ENCODE assay signal across 11 cellular contexts in genomic region chr11:2302844-2303626, GRCh38. TPM values are rescaled to one million over a fixed set of nuclear protein-coding genes. Genes with fewer than 3 reads are reported as not detected.
DNase-seq lines count a peak whose midpoint lies in the region; ATAC-seq and TF ChIP-seq lines count a peak whose summit lies in the region.
"Had no signal": no experiment of that assay in that cellular context is flagged by ENCODE, and none has a peak within 500 bp of the region (broad histone marks: within the 10 kb centered on the region; RNA-seq: fewer than 3 reads in every experiment).

No MANE protein-coding gene starts in this region.

- TF ChIP-seq CTCF in colonic mucosa (IDR thresholded peaks at IDR 0.05) (no peak), upper lobe of left lung (IDR thresholded peaks at IDR 0.05) (no peak), PC-9 (conservative IDR thresholded peaks at IDR 0.05) (no peak)

- no peak overlapping the region for H3K27ac ChIP-seq in colonic mucosa
- H3K27ac ChIP-seq in upper lobe of left lung = peak overlapping the region; percentile 69 to 93 (median 85)
- H3K27ac ChIP-seq in PC-9 = no peak overlapping the region

- intact Hi-C loops in colonic mucosa (cut with DNase I) (no loop called here), PC-9 (cut with micrococcal nuclease; ENCODE audit: unreplicated experiment) (no loop called here)

- H3K9me3 ChIP-seq in colonic mucosa (no peaks in the 10 kb centered on the region), mononuclear cell (ENCODE audit: low read depth, low read length) (no peaks in the 10 kb centered on the region), upper lobe of left lung (no peaks in the 10 kb centered on the region), PC-9 (ENCODE audit: insufficient read depth, low read depth) (no peaks in the 10 kb centered on the region)

- no peak for DNase-seq in activated T-cell treated with anti-CD3 and anti-CD28 coated beads, Interleukin-2, amount 50 U/mL, for 4 hours
- DNase-seq in activated T-cell treated with anti-CD3 and anti-CD28 coated beads for 4 hours (no peak), colonic mucosa (peak; percentile 16), upper lobe of left lung (peak; percentile 53 to 82), PC-9 (no peak), DMS53 (lab: John Stamatoyannopoulos, UW) (no peak)
- DNase-seq: NCI-H1694; SHP77; stimulated activated CD4-positive, alpha-beta T cell treated with anti-CD3 and anti-CD28 coated beads, Interleukin-12 subunit alpha, Interleukin-12 subunit beta, amount 100 ng/mL, for 4 hours had no signal

- H3K4me1 ChIP-seq in colonic mucosa (peaks cover 3% of the 10 kb centered on the region), mononuclear cell (ENCODE audit: insufficient read depth, low read length) (peaks cover 77% of the 10 kb centered on the region), upper lobe of left lung (peaks cover 47 to 78% (median 55%) of the 10 kb centered on the region in 4 donors), PC-9 (replicated peaks; ENCODE audit: insufficient read depth) (no peaks in the 10 kb centered on the region)

- H3K9me2 ChIP-seq in PC-9 (ENCODE audit: insufficient read depth) = no peaks in the 10 kb centered on the region

- CTCF ChIA-PET in PC-9 (lab: Charles Lee) = no interaction called here

- TF ChIP-seq EP300 in upper lobe of left lung (IDR thresholded peaks at IDR 0.05) = no peak

- POLR2A ChIA-PET in PC-9 (lab: Charles Lee; ENCODE audit: unreplicated experiment) = interaction anchor here (0.7 kb wide), 1 partner anchor 8 kb away, joined by 3 read pairs; no protein-coding TSS in a partner anchor

- no peak overlapping the region for H2AFZ ChIP-seq in PC-9

- H3K4me3 ChIP-seq in colonic mucosa = no peak overlapping the region
- peak overlapping the region; percentile 62 for H3K4me3 ChIP-seq in mononuclear cell (ENCODE audit: low read length)
- H3K4me3 ChIP-seq in upper lobe of left lung = peak overlapping the region in 3 of 4 donors; percentile 23 to 42 (median 31)
- no peak overlapping the region for H3K4me3 ChIP-seq in PC-9

- H3F3A ChIP-seq in PC-9 (ENCODE audit: insufficient read depth, low read depth) = no peaks in the 10 kb centered on the region

- H3K4me1 Mint-ChIP-seq in activated T-cell treated with anti-CD3 and anti-CD28 coated beads, Interleukin-2, amount 50 U/mL, for 4 hours (ENCODE audit: low read depth) = peaks cover 65% of the 10 kb centered on the region

- no peak overlapping the region for H3K4me2 ChIP-seq in PC-9

- no peaks in the 10 kb centered on the region for H3K27me3 Mint-ChIP-seq in activated T-cell treated with anti-CD3 and anti-CD28 coated beads, Interleukin-2, amount 50 U/mL, for 4 hours (ENCODE audit: low read depth)

- H3K36me3 Mint-ChIP-seq in activated T-cell treated with anti-CD3 and anti-CD28 coated beads, Interleukin-2, amount 50 U/mL, for 4 hours (ENCODE audit: insufficient read depth) = no peaks in the 10 kb centered on the region

- peak; percentile 6 to 16 for ATAC-seq in activated T-cell treated with anti-CD3 and anti-CD28 coated beads, Interleukin-2, amount 50 U/mL, for 4 hours
- ATAC-seq in upper lobe of left lung (ENCODE audit: low FRiP score in 2 of 2) (peak; percentile 13 to 19), GM18868 (IDR thresholded peaks at IDR 0.05; ENCODE audit: unreplicated experiment) (no peak)

- H3K9ac ChIP-seq in colonic mucosa (ENCODE audit: low read depth in 2 of 2, low read length in 2 of 2) = peak overlapping the region in 1 of 2 donors; percentile 50

- TF ChIP-seq POLR2A in upper lobe of left lung (IDR thresholded peaks at IDR 0.05) = no peak

- H4K20me1 ChIP-seq in PC-9 (ENCODE audit: insufficient read depth) = no peaks in the 10 kb centered on the region

- WGBS in upper lobe of left lung, 2 donors = 30 to 33% methylated on average over 3 to 12 of the region's 19 CpGs

- H3K4me3 Mint-ChIP-seq in activated T-cell treated with anti-CD3 and anti-CD28 coated beads, Interleukin-2, amount 50 U/mL, for 4 hours = peak overlapping the region; percentile 87

- BruUV-seq in PC-9 (replicated peaks; lab: Mats Ljungman, UMichigan) = no TSS peak

- no peaks in the 10 kb centered on the region for H3K9me3 Mint-ChIP-seq in activated T-cell treated with anti-CD3 and anti-CD28 coated beads, Interleukin-2, amount 50 U/mL, for 4 hours

- H3K79me2 ChIP-seq in PC-9 (ENCODE audit: low read depth) = no peaks in the 10 kb centered on the region

- no peaks in the 10 kb centered on the region for H3K27me3 ChIP-seq in colonic mucosa
- no peaks in the 10 kb centered on the region for H3K27me3 ChIP-seq in mononuclear cell (ENCODE audit: insufficient read depth, low read length)
- H3K27me3 ChIP-seq in upper lobe of left lung = no peaks in the 10 kb centered on the region
- H3K27me3 ChIP-seq in PC-9 (ENCODE audit: insufficient read depth, low read depth) = no peaks in the 10 kb centered on the region

- no peaks in the 10 kb centered on the region for H3K36me3 ChIP-seq in colonic mucosa
- H3K36me3 ChIP-seq in upper lobe of left lung = no peaks in the 10 kb centered on the region
- H3K36me3 ChIP-seq in PC-9 (ENCODE audit: low read depth) = no peaks in the 10 kb centered on the region

RNA-seq across cellular contexts. Expression of gene TSPAN32, which starts 1.2 kb away (rescaled TPM):
- 1 to 10 TPM; 2.9 to 4.6 (median 4.3) TPM for total RNA-seq in activated T-cell treated with anti-CD3 and anti-CD28 coated beads, Interleukin-2, amount 50 U/mL, for 4 hours
- total RNA-seq in colonic mucosa (under 1 TPM; 0.40 to 0.62 TPM), mononuclear cell (21.6 TPM), upper lobe of left lung (10 to 100 TPM in 2 of 6 donors, 1 to 10 TPM in 4; 3.1 to 16.4 (median 6.8) TPM), PC-9 (2021) (not detected in 2 replicates)

RNA-seq across cellular contexts. Expression of gene C11orf21, which starts 1.3 kb away (rescaled TPM):
- total RNA-seq in activated T-cell treated with anti-CD3 and anti-CD28 coated beads, Interleukin-2, amount 50 U/mL, for 4 hours = 1 to 10 TPM; 1.3 to 2.9 (median 1.8) TPM
- total RNA-seq in colonic mucosa (under 1 TPM; 0.11 to 0.52 TPM), mononuclear cell (17.3 TPM), upper lobe of left lung (10 to 100 TPM in 2 of 6 donors, 1 to 10 TPM in 4; 2.3 to 20.3 (median 9.5) TPM), PC-9 (2021) (not detected in 2 replicates)

RNA-seq across cellular contexts. Expression of gene ASCL2, which starts 32.6 kb away (rescaled TPM):
- total RNA-seq in activated T-cell treated with anti-CD3 and anti-CD28 coated beads, Interleukin-2, amount 50 U/mL, for 4 hours = 1 to 10 TPM; 1.2 to 2.4 (median 1.7) TPM
- total RNA-seq in colonic mucosa (10 to 100 TPM in 1 of 2 donors, 1 to 10 TPM in 1; 4.8 to 16.4 TPM), mononuclear cell (2.3 TPM), upper lobe of left lung (1 to 10 TPM in 4 of 6 donors, not detected in 2; 1.4 to 3.4 (median 1.9) TPM), PC-9 (2021) (not detected in 2 replicates)

Comparison
In these comparisons a context has a peak if more than half of its experiments do, and no peak if none do; other contexts are left out.
1. DNase-seq: peak in colonic mucosa (single experiment) and upper lobe of left lung (2 of 2); none in activated T-cell treated with anti-CD3 and anti-CD28 coated beads, Interleukin-2, amount 50 U/mL, for 4 hours (single experiment), activated T-cell treated with anti-CD3 and anti-CD28 coated beads for 4 hours (single experiment), PC-9 (0 of 2) and DMS53 (single experiment).
2. H3K27ac ChIP-seq: peak in upper lobe of left lung (4 of 4); none in colonic mucosa (single experiment) and PC-9 (single experiment).
3. H3K4me3 ChIP-seq: peak in mononuclear cell (single experiment) and upper lobe of left lung (3 of 4); none in colonic mucosa (single experiment) and PC-9 (single experiment).